In the genomic region with DNA sequence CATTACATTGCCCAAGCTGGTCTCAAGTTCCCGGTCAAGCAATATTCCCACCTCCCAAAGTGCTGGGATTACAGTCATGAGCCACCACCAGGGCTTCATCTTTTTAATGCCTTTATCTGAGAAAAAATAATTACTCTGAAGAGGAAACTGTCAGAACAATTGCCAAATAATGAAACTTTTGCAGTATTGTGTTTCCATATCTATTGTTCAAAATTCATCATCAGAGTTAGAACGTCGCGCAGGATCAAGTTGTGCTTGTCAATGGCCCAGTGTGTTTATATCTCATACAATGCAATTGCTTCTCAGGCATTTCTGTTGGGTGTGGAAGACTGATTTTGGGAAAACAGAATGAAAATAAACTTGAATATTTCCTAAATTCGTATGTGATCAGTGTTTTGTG, we compare ENCODE assay signal across 9 cellular contexts.
A peak's percentile ranks its signal among the peaks of the same experiment; 100 is the strongest.
DNase-seq lines count a peak whose midpoint lies in the region; ATAC-seq and TF ChIP-seq lines count a peak whose summit lies in the region.
"Had no signal": no experiment of that assay in that cellular context is flagged by ENCODE, and none has a peak within 500 bp of the region (broad histone marks: within the 10 kb centered on the region; RNA-seq: fewer than 3 reads in every experiment).

No MANE protein-coding gene starts in this region.

- no peak overlapping the region for H2AFZ ChIP-seq in MM.1S (ENCODE audit: low read length)

- TF ChIP-seq EP300 in sigmoid colon (IDR thresholded peaks at IDR 0.05): no peak

- no peaks in the 10 kb centered on the region for H4K20me1 ChIP-seq in MM.1S (ENCODE audit: insufficient read depth, low read length)

- TF ChIP-seq CTCF in MM.1S (IDR thresholded peaks at IDR 0.05; ENCODE audit: low read length) (no peak), ascending aorta (IDR thresholded peaks at IDR 0.05) (no peak), sigmoid colon (IDR thresholded peaks at IDR 0.05) (no peak)

- H3K9me2 ChIP-seq in MM.1S (replicated peaks; ENCODE audit: insufficient read depth, low read length): no peaks in the 10 kb centered on the region

- peaks cover 90% of the 10 kb centered on the region for H3K4me1 Mint-ChIP-seq in T-helper 1 cell treated with Interleukin-12 subunit alpha and Interleukin-12 subunit beta and Interleukin-4 antibody, amounts not matched to agents 30 μg/mL and 1 μg/mL, for 36 hours (ENCODE audit: low read depth)

- WGBS in sigmoid colon, 2 donors: 74 to 79% methylated on average over 5 of the region's 5 CpGs

- H3K4me3 Mint-ChIP-seq in T-helper 1 cell treated with Interleukin-12 subunit alpha and Interleukin-12 subunit beta and Interleukin-4 antibody, amounts not matched to agents 30 μg/mL and 1 μg/mL, for 36 hours: no peak overlapping the region

- no peak for ATAC-seq in HG02981 (IDR thresholded peaks at IDR 0.05; ENCODE audit: unreplicated experiment)
- ATAC-seq in HG03175 (IDR thresholded peaks at IDR 0.05; ENCODE audit: unreplicated experiment): no peak
- no peak for ATAC-seq in GM18873 (IDR thresholded peaks at IDR 0.05; ENCODE audit: low FRiP score, unreplicated experiment)
- ATAC-seq: A549 had no signal

- H3F3A ChIP-seq in MM.1S (ENCODE audit: insufficient read depth, low read length): peaks cover 60% of the 10 kb centered on the region

- no peak for TF ChIP-seq POLR2A in sigmoid colon (IDR thresholded peaks at IDR 0.05)

- H3K9me3 ChIP-seq in MM.1S (replicated peaks; ENCODE audit: insufficient read depth, low read length) (no peaks in the 10 kb centered on the region), ascending aorta (no peaks in the 10 kb centered on the region), sigmoid colon (no peaks in the 10 kb centered on the region)
- H3K9me3 ChIP-seq: A549 had no signal

- H3K36me3 Mint-ChIP-seq in T-helper 1 cell treated with Interleukin-12 subunit alpha and Interleukin-12 subunit beta and Interleukin-4 antibody, amounts not matched to agents 30 μg/mL and 1 μg/mL, for 36 hours (ENCODE audit: low read depth): peaks cover 30% of the 10 kb centered on the region

- H3K27ac Mint-ChIP-seq in T-helper 1 cell treated with Interleukin-12 subunit alpha and Interleukin-12 subunit beta and Interleukin-4 antibody, amounts not matched to agents 30 μg/mL and 1 μg/mL, for 36 hours: peak overlapping the region; percentile 99

- H3K4me1 ChIP-seq in MM.1S (ENCODE audit: low read length): peaks cover 74% of the 10 kb centered on the region
- H3K4me1 ChIP-seq in ascending aorta: peaks cover 13 to 44% of the 10 kb centered on the region in 2 donors
- H3K4me1 ChIP-seq in sigmoid colon: peaks cover 0 to 67% (median 52%) of the 10 kb centered on the region in 4 donors

- peak overlapping the region; percentile 71 for H3K4me2 ChIP-seq in MM.1S (ENCODE audit: low read depth, low read length)
- H3K4me2 ChIP-seq: A549 had no signal

- H3K9me3 Mint-ChIP-seq in T-helper 1 cell treated with Interleukin-12 subunit alpha and Interleukin-12 subunit beta and Interleukin-4 antibody, amounts not matched to agents 30 μg/mL and 1 μg/mL, for 36 hours: peaks cover 3% of the 10 kb centered on the region

- no peaks in the 10 kb centered on the region for H3K27me3 ChIP-seq in MM.1S (replicated peaks; ENCODE audit: insufficient read depth, low read length)
- H3K27me3 ChIP-seq in ascending aorta: no peaks in the 10 kb centered on the region
- no peaks in the 10 kb centered on the region for H3K27me3 ChIP-seq in sigmoid colon

- H3K9ac ChIP-seq in MM.1S (ENCODE audit: low read length): peak overlapping the region; percentile 13; the same call in 1 of the 2 replicates

- H3K4me3 ChIP-seq in MM.1S (ENCODE audit: low read length): peak overlapping the region; percentile 2; the same call in 1 of the 2 replicates
- H3K4me3 ChIP-seq in ascending aorta: no peak overlapping the region
- no peak overlapping the region for H3K4me3 ChIP-seq in sigmoid colon
- H3K4me3 ChIP-seq: A549 had no signal

- H3K27ac ChIP-seq in MM.1S (ENCODE audit: low read length): peak overlapping the region; percentile 94
- H3K27ac ChIP-seq in ascending aorta: peak overlapping the region; percentile 95 to 97
- peak overlapping the region in 3 of 4 donors; percentile 89 to 95 (median 92) for H3K27ac ChIP-seq in sigmoid colon

- intact Hi-C loops in ascending aorta (cut with DNase I) (loop anchor here (10.0 kb wide), 1 partner anchor 1090 kb away; a partner anchor contains a TSS), sigmoid colon (cut with DNase I) (loop anchor here (10.0 kb wide), 2 partner anchors 1070 to 1590 kb away; no protein-coding TSS in a partner anchor)

- no peaks in the 10 kb centered on the region for H3K27me3 Mint-ChIP-seq in T-helper 1 cell treated with Interleukin-12 subunit alpha and Interleukin-12 subunit beta and Interleukin-4 antibody, amounts not matched to agents 30 μg/mL and 1 μg/mL, for 36 hours (ENCODE audit: low read depth)

- DNase-seq in T-helper 1 cell (no peak), MM.1S (peak; percentile 10), ascending aorta (ENCODE audit: low spot score in 2 of 2) (no peak), sigmoid colon (no peak)

- H3K79me2 ChIP-seq in MM.1S (ENCODE audit: low read length): peaks cover 85% of the 10 kb centered on the region

- H3K36me3 ChIP-seq in MM.1S (replicated peaks; ENCODE audit: insufficient read depth, low read length) (no peaks in the 10 kb centered on the region), ascending aorta (no peaks in the 10 kb centered on the region), sigmoid colon (no peaks in the 10 kb centered on the region)
